In genomic region chr2:44930274-44930826, GRCh38 we compare ENCODE assay signal across 15 cellular contexts. TPM values are rescaled to one million over a fixed set of nuclear protein-coding genes. Genes with fewer than 3 reads are reported as not detected.
DNase-seq lines count a peak whose midpoint lies in the region; ATAC-seq, FAIRE-seq and TF ChIP-seq lines count a peak whose summit lies in the region.
"Had no signal": no experiment of that assay in that cellular context is flagged by ENCODE, and none has a peak within 500 bp of the region (broad histone marks: within the 10 kb centered on the region; RNA-seq: fewer than 3 reads in every experiment).

No MANE protein-coding gene starts in this region.

- WGBS in gastroesophageal sphincter (ENCODE audit: low coverage in 1 of 2), 2 donors = 10 to 15% methylated on average over 4 to 12 of the region's 22 CpGs

- ATAC-seq in naive thymus-derived CD4-positive, alpha-beta T cell = no peak
- ATAC-seq in gastroesophageal sphincter = no peak

- H3K36me3 Mint-ChIP-seq in astrocyte (ENCODE audit: low read depth, unreplicated experiment) = no peaks in the 10 kb centered on the region
- H3K36me3 Mint-ChIP-seq in naive thymus-derived CD4-positive, alpha-beta T cell = no peaks in the 10 kb centered on the region

- no peaks in the 10 kb centered on the region for H3K79me2 ChIP-seq in astrocyte (ENCODE audit: insufficient read depth, low read length)

- H4K20me1 ChIP-seq in astrocyte (ENCODE audit: insufficient read depth, low read length) = peaks cover 3% of the 10 kb centered on the region

- TF ChIP-seq POLR2A in gastroesophageal sphincter (IDR thresholded peaks at IDR 0.05) = no peak

- TF ChIP-seq CTCF in GM20000 (IDR thresholded peaks at IDR 0.05; ENCODE audit: extremely low read depth, missing control alignments) = no peak
- TF ChIP-seq CTCF in astrocyte (IDR thresholded peaks at IDR 0.05; ENCODE audit: insufficient read depth, low read depth, low read length) = no peak
- no peak for TF ChIP-seq CTCF in colonic mucosa (IDR thresholded peaks at IDR 0.05)
- no peak for TF ChIP-seq CTCF in gastroesophageal sphincter (IDR thresholded peaks at IDR 0.05)

- CTCF ChIA-PET in naive thymus-derived CD4-positive, alpha-beta T cell (lab: Charles Lee) = no interaction called here

- H3K9ac ChIP-seq in astrocyte (ENCODE audit: low read length) = peak overlapping the region; percentile 16
- no peak overlapping the region for H3K9ac ChIP-seq in colonic mucosa (ENCODE audit: low read depth in 2 of 2, low read length in 2 of 2)

- no peak overlapping the region for H3K4me3 Mint-ChIP-seq in astrocyte (ENCODE audit: unreplicated experiment)
- peak overlapping the region in 9 of 10 donors; percentile 6 to 66 (median 51) for H3K4me3 Mint-ChIP-seq in naive thymus-derived CD4-positive, alpha-beta T cell

- peak; percentile 73 for DNase-seq in ELF-1 (ENCODE audit: low read depth, low spot score)
- peak; percentile 50 for DNase-seq in GM20000 (ENCODE audit: low spot score)
- DNase-seq in astrocyte (ENCODE audit: low read depth) = no peak
- no peak for DNase-seq in naive thymus-derived CD4-positive, alpha-beta T cell
- DNase-seq in NOMO-1 (lab: John Stamatoyannopoulos, UW; ENCODE audit: unreplicated experiment in 2 of 2) = no peak
- no peak for DNase-seq in colonic mucosa
- no peak for DNase-seq in SHP77 (lab: John Stamatoyannopoulos, UW)
- DNase-seq: cerebellar nuclear complex; MG63; NCI-H345; stimulated activated CD4-positive, alpha-beta T cell treated with anti-CD3 and anti-CD28 coated beads, Interleukin-15, amount 100 ng/mL, for 24 hours; WERI-Rb-1 had no signal

- H3K4me3 ChIP-seq in astrocyte (ENCODE audit: insufficient read depth, low read depth, low read length) (no peak overlapping the region), colonic mucosa (no peak overlapping the region), gastroesophageal sphincter (no peak overlapping the region)
- no peak overlapping the region for H3K4me3 ChIP-seq in naive thymus-derived CD4-positive, alpha-beta T cell (ENCODE audit: low read length)
- H3K4me3 ChIP-seq: MG63 had no signal

- POLR2A ChIA-PET in naive thymus-derived CD4-positive, alpha-beta T cell (lab: Charles Lee) = no interaction called here

- FAIRE-seq in astrocyte (lab: Jason Lieb, UNC) = no peak

- peaks cover 88% of the 10 kb centered on the region for H3K27me3 ChIP-seq in astrocyte (ENCODE audit: insufficient read depth, low read length)
- peaks cover 9 to 15% of the 10 kb centered on the region in 2 donors for H3K27me3 ChIP-seq in naive thymus-derived CD4-positive, alpha-beta T cell (ENCODE audit: control insufficient read depth in 2 of 2, insufficient read depth in 2 of 2, low read length in 2 of 2)
- H3K27me3 ChIP-seq in colonic mucosa = peaks cover 89% of the 10 kb centered on the region
- H3K27me3 ChIP-seq in gastroesophageal sphincter = peaks cover 100% of the 10 kb centered on the region

- peaks cover 2% of the 10 kb centered on the region for H3K4me1 Mint-ChIP-seq in astrocyte (ENCODE audit: low read depth, unreplicated experiment)
- peaks cover 7 to 39% (median 27%) of the 10 kb centered on the region in 7 donors for H3K4me1 Mint-ChIP-seq in naive thymus-derived CD4-positive, alpha-beta T cell

- intact Hi-C loops in naive thymus-derived CD4-positive, alpha-beta T cell (cut with micrococcal nuclease) = loop anchor here in 1 of 2 donors (5.0 kb wide), 1 partner anchor 242 kb away; no protein-coding TSS in a partner anchor
- intact Hi-C loops in colonic mucosa (cut with DNase I) = no loop called here

- H3K36me3 ChIP-seq in astrocyte (ENCODE audit: insufficient read depth, low read length) (no peaks in the 10 kb centered on the region), colonic mucosa (no peaks in the 10 kb centered on the region), gastroesophageal sphincter (no peaks in the 10 kb centered on the region)
- no peaks in the 10 kb centered on the region for H3K36me3 ChIP-seq in naive thymus-derived CD4-positive, alpha-beta T cell (ENCODE audit: control insufficient read depth in 2 of 3, insufficient read depth in 3 of 3, low read length in 3 of 3)
- H3K36me3 ChIP-seq: MG63 had no signal

- H3K4me1 ChIP-seq in astrocyte (ENCODE audit: insufficient read depth, low read length) (no peaks in the 10 kb centered on the region), colonic mucosa (peaks cover 8% of the 10 kb centered on the region), gastroesophageal sphincter (peaks cover 0 to 50% (median 21%) of the 10 kb centered on the region in 3 donors)
- no peaks in the 10 kb centered on the region for H3K4me1 ChIP-seq in naive thymus-derived CD4-positive, alpha-beta T cell (ENCODE audit: control insufficient read depth in 2 of 2, insufficient read depth in 2 of 2, low read length in 2 of 2)

- H3K9me3 Mint-ChIP-seq in astrocyte (ENCODE audit: unreplicated experiment) = peaks cover 17% of the 10 kb centered on the region
- H3K9me3 Mint-ChIP-seq in naive thymus-derived CD4-positive, alpha-beta T cell = no peaks in the 10 kb centered on the region

- no peak for TF ChIP-seq EP300 in gastroesophageal sphincter (IDR thresholded peaks at IDR 0.05)

- peak overlapping the region; percentile 26 for H3K27ac Mint-ChIP-seq in astrocyte (ENCODE audit: unreplicated experiment)
- H3K27ac Mint-ChIP-seq in naive thymus-derived CD4-positive, alpha-beta T cell = peak overlapping the region in 1 of 9 donors; percentile 42

- H3K4me2 ChIP-seq in astrocyte (ENCODE audit: low read length) = peak overlapping the region; percentile 70

- peaks cover 78% of the 10 kb centered on the region for H3K27me3 Mint-ChIP-seq in astrocyte (ENCODE audit: low read depth, unreplicated experiment)
- peaks cover 66 to 87% (median 74%) of the 10 kb centered on the region in 5 donors for H3K27me3 Mint-ChIP-seq in naive thymus-derived CD4-positive, alpha-beta T cell

- H3K27ac ChIP-seq in astrocyte (ENCODE audit: low read depth, low read length) (no peak overlapping the region), colonic mucosa (no peak overlapping the region), gastroesophageal sphincter (no peak overlapping the region)
- H3K27ac ChIP-seq in naive thymus-derived CD4-positive, alpha-beta T cell (ENCODE audit: low read depth, low read length) = no peak overlapping the region
- H3K27ac ChIP-seq: RWPE1, WERI-Rb-1 had no signal

- H3K9me3 ChIP-seq in astrocyte (ENCODE audit: insufficient read depth, low read depth, low read length) = no peaks in the 10 kb centered on the region
- no peaks in the 10 kb centered on the region for H3K9me3 ChIP-seq in naive thymus-derived CD4-positive, alpha-beta T cell (ENCODE audit: control insufficient read depth in 2 of 3, low read length in 3 of 3)
- H3K9me3 ChIP-seq in colonic mucosa = no peaks in the 10 kb centered on the region
- H3K9me3 ChIP-seq in gastroesophageal sphincter = no peaks in the 10 kb centered on the region
- H3K9me3 ChIP-seq: MG63 had no signal

- no peak overlapping the region for H2AFZ ChIP-seq in astrocyte (ENCODE audit: low read depth, low read length)

RNA-seq across cellular contexts. Expression of gene SIX3, which starts 11.2 kb away (rescaled TPM):
- 0.48 and 1.7 TPM in 2 replicates for total RNA-seq in astrocyte
- total RNA-seq in naive thymus-derived CD4-positive, alpha-beta T cell = not detected
- not detected for polyA plus RNA-seq in naive thymus-derived CD4-positive, alpha-beta T cell
- not detected for total RNA-seq in colonic mucosa
- total RNA-seq in gastroesophageal sphincter = under 1 TPM in 1 of 4 donors, not detected in 3; 0.15 TPM
- total RNA-seq: kidney epithelial cell had no signal

Comparison
In these comparisons a context has a peak if more than half of its experiments do, and no peak if none do; other contexts are left out.
1. DNase-seq: peak in ELF-1 (single experiment) and GM20000 (single experiment); none in astrocyte (single experiment), naive thymus-derived CD4-positive, alpha-beta T cell (0 of 9), NOMO-1 (0 of 2), colonic mucosa (single experiment) and SHP77 (0 of 2).